ENCODE assay signal across 22 cellular contexts in the genomic region with DNA sequence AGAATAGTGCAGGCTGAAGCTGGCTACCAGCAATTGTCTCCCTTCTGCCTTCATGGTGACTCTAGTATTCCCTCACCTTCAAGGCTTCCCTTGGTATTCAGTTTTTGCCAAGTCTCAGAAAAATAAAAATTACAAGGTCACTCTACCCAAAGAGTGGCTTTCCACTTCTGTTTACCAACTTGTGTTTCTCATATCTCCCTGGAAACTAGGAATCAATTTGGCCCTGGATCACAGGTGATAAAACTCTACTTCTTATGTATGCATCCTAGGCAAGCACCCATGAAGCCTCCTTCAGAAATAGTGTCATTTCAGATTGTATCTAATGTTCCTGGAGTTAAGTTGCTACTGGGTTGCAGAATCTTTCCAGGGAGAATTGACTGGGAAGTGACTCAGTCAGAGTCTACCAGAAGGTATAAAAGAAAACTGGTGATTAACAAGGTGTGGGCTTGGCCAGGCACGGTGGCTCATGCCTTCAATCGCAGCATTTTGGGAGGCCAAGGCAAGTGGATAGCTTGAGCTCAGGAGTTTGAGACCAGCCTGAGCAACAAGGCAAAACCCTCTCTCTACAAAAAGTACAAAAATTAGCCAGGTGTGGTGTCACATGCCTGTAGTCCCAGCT. TPM values are rescaled to one million over a fixed set of nuclear protein-coding genes. Genes with fewer than 3 reads are reported as not detected.
DNase-seq lines count a peak whose midpoint lies in the region; ATAC-seq, FAIRE-seq and TF ChIP-seq lines count a peak whose summit lies in the region.
"Had no signal": no experiment of that assay in that cellular context is flagged by ENCODE, and none has a peak within 500 bp of the region (broad histone marks: within the 10 kb centered on the region; RNA-seq: fewer than 3 reads in every experiment).

No MANE protein-coding gene starts in this region.

- ATAC-seq in RWPE2 (ENCODE audit: low read depth) (peak; percentile 84), pancreas (peak; percentile 46 to 81 (median 58))
- ATAC-seq: CD8-positive, alpha-beta T cell; T-cell had no signal

- no peak for FAIRE-seq in pancreas (lab: Jason Lieb, UNC)
- FAIRE-seq: HTR-8/SVneo had no signal

- no peaks in the 10 kb centered on the region for H3K36me3 ChIP-seq in RWPE2 (ENCODE audit: low read depth)
- H3K36me3 ChIP-seq in pancreas: no peaks in the 10 kb centered on the region
- H3K36me3 ChIP-seq: BLaER1, HAP-1, SJCRH30 had no signal

- DNase-seq in DMS79 (lab: John Stamatoyannopoulos, UW): peak; percentile 68
- no peak for DNase-seq in DMS79 treated with DMSO at 0.1 percent for 48 hours (lab: John Stamatoyannopoulos, UW)
- DNase-seq in RWPE2 (ENCODE audit: low spot score): no peak
- no peak for DNase-seq in epithelial cell of prostate (ENCODE audit: low read depth, low spot score)
- no peak for DNase-seq in pancreas
- no peak for DNase-seq in NCI-H2081 treated with DMSO at 0.1 percent for 48 hours (lab: John Stamatoyannopoulos, UW)
- no peak for DNase-seq in CD1c-positive myeloid dendritic cell (ENCODE audit: extremely low spot score)
- no peak for DNase-seq in NAMALWA (ENCODE audit: low spot score)
- DNase-seq: ACHN; CD8-positive, alpha-beta T cell; KG1; NCI-H1105 treated with DMSO at 0.1 percent for 48 hours; NCI-H1694; NCI-H446 treated with DMSO at 0.1 percent for 48 hours; NCI-H526 treated with DMSO at 0.1 percent for 48 hours; SJCRH30; T-cell had no signal

- H3K4me1 ChIP-seq in RWPE2 (ENCODE audit: insufficient read depth, poor library complexity, severe bottlenecking) (peaks cover 6% of the 10 kb centered on the region), pancreas (peaks cover 0 to 6% (median 4%) of the 10 kb centered on the region in 3 donors)
- H3K4me1 ChIP-seq: HAP-1, SJCRH30 had no signal

- no peak overlapping the region for H3K27ac ChIP-seq in RWPE2 (ENCODE audit: poor library complexity, severe bottlenecking)
- H3K27ac ChIP-seq in epithelial cell of prostate: peak overlapping the region; percentile 50
- H3K27ac ChIP-seq in pancreas: no peak overlapping the region
- H3K27ac ChIP-seq: 22Rv1, BLaER1, HL-60, SJCRH30 had no signal

- H3K27me3 ChIP-seq in RWPE2 (ENCODE audit: insufficient read depth, poor library complexity, severe bottlenecking) (no peaks in the 10 kb centered on the region), pancreas (no peaks in the 10 kb centered on the region)
- H3K27me3 ChIP-seq: BLaER1, SJCRH30 had no signal

- 66 to 80% methylated on average over 2 of the region's 2 CpGs for WGBS in pancreas, 2 donors

- H3K4me3 ChIP-seq in RWPE2 (ENCODE audit: severe bottlenecking): no peak overlapping the region
- no peak overlapping the region for H3K4me3 ChIP-seq in pancreas
- H3K4me3 ChIP-seq: BLaER1, HAP-1, SJCRH30 had no signal

- TF ChIP-seq CTCF in RWPE2 (IDR thresholded peaks at IDR 0.05; ENCODE audit: poor library complexity, severe bottlenecking) (no peak), pancreas (IDR thresholded peaks at IDR 0.05) (no peak)

- intact Hi-C loops in pancreas (cut with DNase I): no loop called here

- H3K9me3 ChIP-seq in RWPE2 (ENCODE audit: severe bottlenecking): no peaks in the 10 kb centered on the region
- H3K9me3 ChIP-seq in pancreas: no peaks in the 10 kb centered on the region
- H3K9me3 ChIP-seq: BLaER1, HAP-1, SJCRH30 had no signal

RNA-seq across cellular contexts. Expression of a gene that starts 24.5 kb away (rescaled TPM):
- total RNA-seq in pancreas: 10 to 100 TPM; 12.6 to 22.5 (median 14.3) TPM
- 1 to 10 TPM; 4.4 to 6.8 TPM for polyA plus RNA-seq in pancreas
